1 cellular context compared by ENCODE assay signal in genomic region chr15:70100495-70101331, GRCh38.
TF ChIP-seq lines count a peak whose summit lies in the region.

No MANE protein-coding gene starts in this region.

TF ChIP-seq in HEK293, 187 proteins besides CTCF, POLR2A, EP300 and RAD21 (continued from another document and continues in another):
- TF ChIP-seq, protein P1, sequence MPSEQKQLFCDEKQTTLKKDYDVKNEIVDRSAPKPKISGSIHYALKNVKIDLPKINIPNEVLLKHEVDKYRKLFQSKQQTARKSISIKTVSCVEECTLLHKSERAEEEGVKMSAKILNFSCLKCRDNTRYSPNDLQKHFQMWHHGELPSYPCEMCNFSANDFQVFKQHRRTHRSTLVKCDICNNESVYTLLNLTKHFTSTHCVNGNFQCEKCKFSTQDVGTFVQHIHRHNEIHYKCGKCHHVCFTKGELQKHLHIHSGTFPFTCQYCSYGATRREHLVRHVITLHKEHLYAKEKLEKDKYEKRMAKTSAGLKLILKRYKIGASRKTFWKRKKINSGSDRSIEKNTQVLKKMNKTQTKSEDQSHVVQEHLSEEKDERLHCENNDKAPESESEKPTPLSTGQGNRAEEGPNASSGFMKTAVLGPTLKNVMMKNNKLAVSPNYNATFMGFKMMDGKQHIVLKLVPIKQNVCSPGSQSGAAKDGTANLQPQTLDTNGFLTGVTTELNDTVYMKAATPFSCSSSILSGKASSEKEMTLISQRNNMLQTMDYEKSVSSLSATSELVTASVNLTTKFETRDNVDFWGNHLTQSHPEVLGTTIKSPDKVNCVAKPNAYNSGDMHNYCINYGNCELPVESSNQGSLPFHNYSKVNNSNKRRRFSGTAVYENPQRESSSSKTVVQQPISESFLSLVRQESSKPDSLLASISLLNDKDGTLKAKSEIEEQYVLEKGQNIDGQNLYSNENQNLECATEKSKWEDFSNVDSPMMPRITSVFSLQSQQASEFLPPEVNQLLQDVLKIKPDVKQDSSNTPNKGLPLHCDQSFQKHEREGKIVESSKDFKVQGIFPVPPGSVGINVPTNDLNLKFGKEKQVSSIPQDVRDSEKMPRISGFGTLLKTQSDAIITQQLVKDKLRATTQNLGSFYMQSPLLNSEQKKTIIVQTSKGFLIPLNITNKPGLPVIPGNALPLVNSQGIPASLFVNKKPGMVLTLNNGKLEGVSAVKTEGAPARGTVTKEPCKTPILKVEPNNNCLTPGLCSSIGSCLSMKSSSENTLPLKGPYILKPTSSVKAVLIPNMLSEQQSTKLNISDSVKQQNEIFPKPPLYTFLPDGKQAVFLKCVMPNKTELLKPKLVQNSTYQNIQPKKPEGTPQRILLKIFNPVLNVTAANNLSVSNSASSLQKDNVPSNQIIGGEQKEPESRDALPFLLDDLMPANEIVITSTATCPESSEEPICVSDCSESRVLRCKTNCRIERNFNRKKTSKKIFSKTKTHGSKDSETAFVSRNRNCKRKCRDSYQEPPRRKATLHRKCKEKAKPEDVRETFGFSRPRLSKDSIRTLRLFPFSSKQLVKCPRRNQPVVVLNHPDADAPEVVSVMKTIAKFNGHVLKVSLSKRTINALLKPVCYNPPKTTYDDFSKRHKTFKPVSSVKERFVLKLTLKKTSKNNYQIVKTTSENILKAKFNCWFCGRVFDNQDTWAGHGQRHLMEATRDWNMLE (tag by site-specific recombination; conservative IDR thresholded peaks at IDR 0.05; ENCODE audit: low read depth), result no peak
- TF ChIP-seq ZNF660 (tag by site-specific recombination; IDR thresholded peaks at IDR 0.05) (no peak), ZFP41 (tag by site-specific recombination; IDR thresholded peaks at IDR 0.05; ENCODE audit: borderline replicate concordance) (no peak), ZNF398 (tag by site-specific recombination; IDR thresholded peaks at IDR 0.05) (peak; percentile 37; the same call in 1 of the 2 replicates), ZNF248 (tag by site-specific recombination; IDR thresholded peaks at IDR 0.05) (no peak), ZFHX2 (tag by site-specific recombination; conservative IDR thresholded peaks at IDR 0.05) (0 out of 2 replicates have a peak, but pooled peaks have one; percentile 4), IKZF3 (tag by site-specific recombination; IDR thresholded peaks at IDR 0.05) (peak; percentile 33; the same call in 1 of the 2 replicates), ZNF677 (tag by site-specific recombination; IDR thresholded peaks at IDR 0.05) (no peak), ZNF600 (tag by site-specific recombination; IDR thresholded peaks at IDR 0.05) (peak; percentile 89), ZNF555 (tag by site-specific recombination; conservative IDR thresholded peaks at IDR 0.05) (no peak), SP7 (tag by site-specific recombination; IDR thresholded peaks at IDR 0.05) (0 out of 2 replicates have a peak, but pooled peaks have one; percentile 36), ZNF274 (IDR thresholded peaks at IDR 0.05; ENCODE audit: low read length) (no peak), ZNF274 (tag by site-specific recombination; IDR thresholded peaks at IDR 0.05; ENCODE audit: borderline replicate concordance) (no peak), ZFP3 (tag by site-specific recombination; IDR thresholded peaks at IDR 0.05; ENCODE audit: low read depth) (no peak), ZSCAN23 (tag by site-specific recombination; IDR thresholded peaks at IDR 0.05) (no peak), ZNF629 (tag by site-specific recombination; IDR thresholded peaks at IDR 0.05) (peak; percentile 61; the same call in 1 of the 2 replicates), ZNF792 (tag by site-specific recombination; IDR thresholded peaks at IDR 0.05) (no peak), BCL6B (tag by site-specific recombination; IDR thresholded peaks at IDR 0.05) (no peak), ZNF140 (tag by site-specific recombination; IDR thresholded peaks at IDR 0.05) (no peak), ZNF146 (tag by site-specific recombination; IDR thresholded peaks at IDR 0.05) (peak; percentile 99), ZNF692 (tag by site-specific recombination; IDR thresholded peaks at IDR 0.05) (no peak), ZNF610 (tag by site-specific recombination; IDR thresholded peaks at IDR 0.05; ENCODE audit: borderline replicate concordance) (0 out of 2 replicates have a peak, but pooled peaks have one; percentile 8), ZNF138 (tag by site-specific recombination; IDR thresholded peaks at IDR 0.05; ENCODE audit: borderline replicate concordance) (no peak), ZEB2 (tag by site-specific recombination; IDR thresholded peaks at IDR 0.05) (peak; percentile 43; the same call in 1 of the 2 replicates), ZNF560 (tag by site-specific recombination; IDR thresholded peaks at IDR 0.05; ENCODE audit: borderline replicate concordance) (no peak), ZNF514 (tag by site-specific recombination; IDR thresholded peaks at IDR 0.05) (no peak), REPIN1 (tag by site-specific recombination; IDR thresholded peaks at IDR 0.05; ENCODE audit: low read depth) (no peak), ZNF843 (tag by site-specific recombination; IDR thresholded peaks at IDR 0.05) (0 out of 2 replicates have a peak, but pooled peaks have one; percentile 55), ZNF366 (tag by site-specific recombination; conservative IDR thresholded peaks at IDR 0.05) (no peak), ZNF529 (tag by site-specific recombination; IDR thresholded peaks at IDR 0.05; ENCODE audit: insufficient replicate concordance) (no peak), ZNF121 (tag by site-specific recombination; IDR thresholded peaks at IDR 0.05) (peak; percentile 93), ATF2 (tag by site-specific recombination; IDR thresholded peaks at IDR 0.05; ENCODE audit: low read depth) (no peak), ZNF19 (tag by site-specific recombination; IDR thresholded peaks at IDR 0.05; ENCODE audit: low read depth) (no peak), PRDM10 (tag by site-specific recombination; IDR thresholded peaks at IDR 0.05) (no peak), PBX3 (CRISPR knock-in tag; IDR thresholded peaks at IDR 0.05) (0 out of 2 replicates have a peak, but pooled peaks have one; percentile 21), REST (tag by site-specific recombination; IDR thresholded peaks at IDR 0.05) (peak; percentile 33; the same call in 1 of the 2 replicates), GLIS2 (tag by site-specific recombination; IDR thresholded peaks at IDR 0.05) (peak; percentile 96), ZNF404 (tag by site-specific recombination; IDR thresholded peaks at IDR 0.05) (no peak), ZNF157 (tag by site-specific recombination; IDR thresholded peaks at IDR 0.05) (no peak)
- TF ChIP-seq, protein P2, sequence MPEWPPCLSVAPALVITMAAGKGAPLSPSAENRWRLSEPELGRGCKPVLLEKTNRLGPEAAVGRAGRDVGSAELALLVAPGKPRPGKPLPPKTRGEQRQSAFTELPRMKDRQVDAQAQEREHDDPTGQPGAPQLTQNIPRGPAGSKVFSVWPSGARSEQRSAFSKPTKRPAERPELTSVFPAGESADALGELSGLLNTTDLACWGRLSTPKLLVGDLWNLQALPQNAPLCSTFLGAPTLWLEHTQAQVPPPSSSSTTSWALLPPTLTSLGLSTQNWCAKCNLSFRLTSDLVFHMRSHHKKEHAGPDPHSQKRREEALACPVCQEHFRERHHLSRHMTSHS (tag by site-specific recombination; IDR thresholded peaks at IDR 0.05), result no peak
